In genomic region chr9:35910613-35911488, GRCh38 we compare ENCODE assay signal across 8 cellular contexts. TPM values are rescaled to one million over a fixed set of nuclear protein-coding genes. Genes with fewer than 3 reads are reported as not detected.
DNase-seq lines count a peak whose midpoint lies in the region; ATAC-seq and TF ChIP-seq lines count a peak whose summit lies in the region.

No MANE protein-coding gene starts in this region.

- CTCF ChIA-PET in CD8-positive, alpha-beta memory T cell (lab: Charles Lee) = interaction anchor here (1.1 to 1.7 kb wide), 6 partner anchors 7 to 34 kb away, joined by 3 to 7 read pairs (median 4); no protein-coding TSS in a partner anchor
- CTCF ChIA-PET in RWPE1 (lab: Yijun Ruan, JAX) = interaction anchor here (0.5 to 2.0 kb wide), 8 partner anchors 8 to 264 kb away, joined by 3 to 6 read pairs (median 4); no protein-coding TSS in a partner anchor

- H3K27me3 ChIP-seq in CD8-positive, alpha-beta memory T cell (ENCODE audit: insufficient read depth, low read length, poor library complexity, severe bottlenecking) = no peaks in the 10 kb centered on the region

- H3K9me3 ChIP-seq in CD8-positive, alpha-beta memory T cell (ENCODE audit: low read length) = no peaks in the 10 kb centered on the region

- TF ChIP-seq CTCF in RWPE1 (conservative IDR thresholded peaks at IDR 0.05; ENCODE audit: low read depth) (peak; percentile 86), astrocyte of the cerebellum (IDR thresholded peaks at IDR 0.05; ENCODE audit: low read depth, low read length, missing control alignments) (peak; percentile 67)

- ATAC-seq in GM18502 (IDR thresholded peaks at IDR 0.05; ENCODE audit: poor library complexity, unreplicated experiment) = no peak
- ATAC-seq in HG02588 (IDR thresholded peaks at IDR 0.05; ENCODE audit: unreplicated experiment) = no peak

- H3K4me3 Mint-ChIP-seq in CD8-positive, alpha-beta memory T cell = peak overlapping the region in 6 of 7 donors; percentile 56 to 81 (median 58)

- H3K27ac ChIP-seq in CD8-positive, alpha-beta memory T cell (ENCODE audit: low read depth, low read length) = peak overlapping the region; percentile 43
- H3K27ac ChIP-seq in RWPE1 (peak overlapping the region; percentile 100), temporal lobe (ENCODE audit: low read depth, low read length) (peak overlapping the region; percentile 59)

- POLR2A ChIA-PET in CD8-positive, alpha-beta memory T cell (lab: Charles Lee) = interaction anchor here (1.5 kb wide), 1 partner anchor 264 kb away, joined by 3 read pairs; no protein-coding TSS in a partner anchor
- POLR2A ChIA-PET in RWPE1 (lab: Yijun Ruan, JAX; ENCODE audit: low non-redundant PET) = no interaction called here

- no peaks in the 10 kb centered on the region for H3K36me3 Mint-ChIP-seq in CD8-positive, alpha-beta memory T cell

- in situ Hi-C loops in astrocyte of the cerebellum (cut with HindIII; ENCODE audit: low sequenced_read_pairs) = loop anchor here (5.0 kb wide), 1 partner anchor 49 kb away; no protein-coding TSS in a partner anchor

- no peaks in the 10 kb centered on the region for H3K36me3 ChIP-seq in CD8-positive, alpha-beta memory T cell (ENCODE audit: insufficient read depth, low read length)

- DNase-seq in CD8-positive, alpha-beta memory T cell = peak in 2 of 5 donors; percentile 29 to 33
- peak; percentile 73 for DNase-seq in HT1080 (ENCODE audit: low read depth)
- peak; percentile 77 for DNase-seq in RWPE1 (ENCODE audit: low spot score)
- DNase-seq in astrocyte of the cerebellum (ENCODE audit: low read depth) = no peak
- peak; percentile 73 for DNase-seq in kidney tubule cell (ENCODE audit: low spot score)

- H3K4me3 ChIP-seq in CD8-positive, alpha-beta memory T cell (ENCODE audit: low read length) = peak overlapping the region; percentile 49
- no peak overlapping the region for H3K4me3 ChIP-seq in astrocyte of the cerebellum (ENCODE audit: low read depth, low read length)

- H3K27ac Mint-ChIP-seq in CD8-positive, alpha-beta memory T cell = peak overlapping the region; percentile 67 to 97 (median 90)

- H3K4me1 Mint-ChIP-seq in CD8-positive, alpha-beta memory T cell = peaks cover 30 to 56% (median 35%) of the 10 kb centered on the region in 3 donors

- no peaks in the 10 kb centered on the region for H3K27me3 Mint-ChIP-seq in CD8-positive, alpha-beta memory T cell

- peaks cover 61% of the 10 kb centered on the region for H3K4me1 ChIP-seq in CD8-positive, alpha-beta memory T cell (ENCODE audit: insufficient read depth, low read length)

- H3K9me3 Mint-ChIP-seq in CD8-positive, alpha-beta memory T cell = no peaks in the 10 kb centered on the region

RNA-seq across cellular contexts. Expression of gene SPAAR, which starts 1.6 kb away (rescaled TPM):
- not detected for total RNA-seq in CD8-positive, alpha-beta memory T cell
- polyA plus RNA-seq in CD8-positive, alpha-beta memory T cell = not detected
- 0.05 and 0.23 TPM in 2 replicates for total RNA-seq in HT1080 (2014; rRNA removed; shearing (Covaris generic))
- polyA plus RNA-seq in HT1080 (2015; cell fraction: cytosol; rRNA removed) = 0.19 and 0.35 TPM in 2 replicates
- polyA plus RNA-seq in HT1080 (2015; cell fraction: nucleus; rRNA removed) = 0.22 and 0.44 TPM in 2 replicates
- 0.25 TPM for total RNA-seq in temporal lobe

RNA-seq across cellular contexts. Expression of gene HRCT1, which starts 4.8 kb away (rescaled TPM):
- total RNA-seq in CD8-positive, alpha-beta memory T cell = not detected
- not detected for polyA plus RNA-seq in CD8-positive, alpha-beta memory T cell
- 2.4 and 3.2 TPM in 2 replicates for total RNA-seq in HT1080 (2014; rRNA removed; shearing (Covaris generic))
- 2.1 and 2.6 TPM in 2 replicates for polyA plus RNA-seq in HT1080 (2015; cell fraction: cytosol; rRNA removed)
- polyA plus RNA-seq in HT1080 (2015; cell fraction: nucleus; rRNA removed) = 0.66 and 2.0 TPM in 2 replicates
- not detected for total RNA-seq in temporal lobe

RNA-seq across cellular contexts. Expression of gene OR13J1, which starts 40.6 kb away (rescaled TPM):
- not detected for total RNA-seq in CD8-positive, alpha-beta memory T cell
- polyA plus RNA-seq in CD8-positive, alpha-beta memory T cell = not detected
- not detected in 2 replicates for total RNA-seq in HT1080 (2014; rRNA removed; shearing (Covaris generic))
- polyA plus RNA-seq in HT1080 (2015; cell fraction: cytosol; rRNA removed) = not detected in 2 replicates
- polyA plus RNA-seq in HT1080 (2015; cell fraction: nucleus; rRNA removed) = not detected in 2 replicates
- not detected for total RNA-seq in temporal lobe

RNA-seq across cellular contexts. Expression of gene OR2S2, which starts 47.1 kb away (rescaled TPM):
- not detected for total RNA-seq in CD8-positive, alpha-beta memory T cell
- not detected for polyA plus RNA-seq in CD8-positive, alpha-beta memory T cell
- total RNA-seq in HT1080 (2014; rRNA removed; shearing (Covaris generic)) = 0.32 TPM in 1 of 2 replicates, not detected in the other
- polyA plus RNA-seq in HT1080 (2015; cell fraction: cytosol; rRNA removed) = not detected in 2 replicates
- not detected in 2 replicates for polyA plus RNA-seq in HT1080 (2015; cell fraction: nucleus; rRNA removed)
- total RNA-seq in temporal lobe = not detected

Comparison
In these comparisons a context has a peak if more than half of its experiments do, and no peak if none do; other contexts are left out.
1. H3K27ac ChIP-seq: peak in every context shown above with its lines; median percentile 100 in RWPE1; 59 in temporal lobe; 43 in CD8-positive, alpha-beta memory T cell.